ENCODE assay signal across 1 cellular context in the genomic region with DNA sequence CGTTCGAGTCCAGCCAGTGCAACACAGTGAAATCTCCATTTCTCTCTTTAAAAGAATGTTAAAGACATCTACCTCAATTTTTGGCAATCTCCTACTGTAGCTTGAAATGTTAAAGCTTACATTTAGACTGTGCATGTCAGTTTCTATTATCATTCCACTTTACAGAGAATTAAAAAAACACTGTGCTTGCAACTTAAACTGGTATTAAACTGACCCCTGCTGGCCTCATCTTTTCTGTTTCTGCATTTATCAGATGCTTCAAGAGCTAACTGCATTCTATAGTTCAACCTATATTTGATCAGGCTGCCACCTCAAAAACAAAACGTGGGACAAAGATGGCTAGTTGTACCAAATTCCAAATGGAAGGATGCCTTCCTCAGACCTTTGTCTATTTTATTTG.
TF ChIP-seq lines count a peak whose summit lies in the region.

No MANE protein-coding gene starts in this region.

TF ChIP-seq in SK-N-SH, 30 proteins besides CTCF, POLR2A, EP300 and RAD21 (continued from another document):
- TF ChIP-seq, protein P1, sequence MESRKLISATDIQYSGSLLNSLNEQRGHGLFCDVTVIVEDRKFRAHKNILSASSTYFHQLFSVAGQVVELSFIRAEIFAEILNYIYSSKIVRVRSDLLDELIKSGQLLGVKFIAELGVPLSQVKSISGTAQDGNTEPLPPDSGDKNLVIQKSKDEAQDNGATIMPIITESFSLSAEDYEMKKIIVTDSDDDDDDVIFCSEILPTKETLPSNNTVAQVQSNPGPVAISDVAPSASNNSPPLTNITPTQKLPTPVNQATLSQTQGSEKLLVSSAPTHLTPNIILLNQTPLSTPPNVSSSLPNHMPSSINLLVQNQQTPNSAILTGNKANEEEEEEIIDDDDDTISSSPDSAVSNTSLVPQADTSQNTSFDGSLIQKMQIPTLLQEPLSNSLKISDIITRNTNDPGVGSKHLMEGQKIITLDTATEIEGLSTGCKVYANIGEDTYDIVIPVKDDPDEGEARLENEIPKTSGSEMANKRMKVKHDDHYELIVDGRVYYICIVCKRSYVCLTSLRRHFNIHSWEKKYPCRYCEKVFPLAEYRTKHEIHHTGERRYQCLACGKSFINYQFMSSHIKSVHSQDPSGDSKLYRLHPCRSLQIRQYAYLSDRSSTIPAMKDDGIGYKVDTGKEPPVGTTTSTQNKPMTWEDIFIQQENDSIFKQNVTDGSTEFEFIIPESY (IDR thresholded peaks at IDR 0.05; ENCODE audit: borderline replicate concordance, low read depth), result no peak
- TF ChIP-seq, protein P2, sequence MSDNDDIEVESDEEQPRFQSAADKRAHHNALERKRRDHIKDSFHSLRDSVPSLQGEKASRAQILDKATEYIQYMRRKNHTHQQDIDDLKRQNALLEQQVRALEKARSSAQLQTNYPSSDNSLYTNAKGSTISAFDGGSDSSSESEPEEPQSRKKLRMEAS (IDR thresholded peaks at IDR 0.05; ENCODE audit: low read depth), result no peak
TF ChIP-seq in SK-N-SH: peak in this region for 2.
